In the genomic region with DNA sequence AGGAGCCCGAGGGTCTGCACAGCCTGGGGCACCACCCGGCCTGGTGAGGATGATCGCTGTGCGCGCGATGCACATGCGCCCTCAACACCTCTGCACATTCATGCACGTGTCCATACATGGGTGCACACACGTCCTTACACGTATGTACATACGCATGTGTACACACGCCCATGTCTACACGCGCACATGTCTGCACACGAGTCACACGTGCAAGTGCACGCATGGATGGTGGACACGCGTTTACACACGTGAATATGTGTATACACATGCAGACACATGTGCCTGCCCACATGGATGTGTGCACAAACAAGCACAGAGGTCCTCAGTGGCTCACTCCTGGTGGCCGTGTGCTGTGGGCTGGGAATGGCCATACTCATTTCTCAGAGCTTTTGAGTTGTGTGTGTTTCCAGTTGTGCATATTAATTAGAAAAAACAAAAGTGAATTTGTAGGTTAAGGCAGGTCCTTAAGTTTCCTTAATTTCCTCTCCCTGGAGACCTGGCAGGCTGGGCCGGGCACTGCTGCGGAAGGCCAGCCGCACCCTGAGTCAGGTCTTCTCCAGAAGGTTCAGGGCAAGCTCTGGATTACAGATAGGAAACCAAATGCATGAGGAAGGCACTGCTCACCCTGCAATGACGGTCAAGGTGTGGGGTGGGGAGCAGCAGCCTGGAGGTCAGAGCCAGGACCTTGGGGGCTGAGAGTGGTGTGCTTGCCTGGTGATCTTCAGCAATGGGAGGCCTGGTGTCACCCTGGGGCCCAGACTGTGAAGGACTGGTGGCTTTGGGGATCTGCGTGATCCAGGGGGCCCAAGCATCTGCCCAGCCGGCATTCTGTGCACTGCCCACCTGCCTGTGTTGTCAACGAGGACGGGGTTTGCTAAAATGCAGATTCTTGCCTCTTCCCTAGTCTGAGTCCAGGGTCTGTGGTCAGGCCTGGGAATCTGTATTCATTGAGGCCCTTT, we compare ENCODE assay signal across 1 cellular context.
TF ChIP-seq lines count a peak whose summit lies in the region.

No MANE protein-coding gene starts in this region.

TF ChIP-seq in HCT116, 20 proteins besides CTCF, POLR2A, EP300 and RAD21 (continued from another document):
- TF ChIP-seq, protein P1, sequence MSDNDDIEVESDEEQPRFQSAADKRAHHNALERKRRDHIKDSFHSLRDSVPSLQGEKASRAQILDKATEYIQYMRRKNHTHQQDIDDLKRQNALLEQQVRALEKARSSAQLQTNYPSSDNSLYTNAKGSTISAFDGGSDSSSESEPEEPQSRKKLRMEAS (IDR thresholded peaks at IDR 0.05), result no peak
- TF ChIP-seq EZH2 (IDR thresholded peaks at IDR 0.05) (no peak), SP1 (IDR thresholded peaks at IDR 0.05; ENCODE audit: low read depth) (no peak), EGR1 (IDR thresholded peaks at IDR 0.05; ENCODE audit: low read depth) (no peak), ZFX (IDR thresholded peaks at IDR 0.05) (no peak), CEBPB (IDR thresholded peaks at IDR 0.05; ENCODE audit: low read depth) (no peak), ZNF274 (IDR thresholded peaks at IDR 0.05; ENCODE audit: low read depth, low read length) (no peak), ELF1 (IDR thresholded peaks at IDR 0.05; ENCODE audit: borderline replicate concordance, low read depth) (no peak), CBX3 (IDR thresholded peaks at IDR 0.05; ENCODE audit: low read depth) (no peak), JUND (IDR thresholded peaks at IDR 0.05) (no peak), EZH2phosphoT487 (IDR thresholded peaks at IDR 0.05; ENCODE audit: borderline replicate concordance) (no peak)
- TF ChIP-seq, protein P2, sequence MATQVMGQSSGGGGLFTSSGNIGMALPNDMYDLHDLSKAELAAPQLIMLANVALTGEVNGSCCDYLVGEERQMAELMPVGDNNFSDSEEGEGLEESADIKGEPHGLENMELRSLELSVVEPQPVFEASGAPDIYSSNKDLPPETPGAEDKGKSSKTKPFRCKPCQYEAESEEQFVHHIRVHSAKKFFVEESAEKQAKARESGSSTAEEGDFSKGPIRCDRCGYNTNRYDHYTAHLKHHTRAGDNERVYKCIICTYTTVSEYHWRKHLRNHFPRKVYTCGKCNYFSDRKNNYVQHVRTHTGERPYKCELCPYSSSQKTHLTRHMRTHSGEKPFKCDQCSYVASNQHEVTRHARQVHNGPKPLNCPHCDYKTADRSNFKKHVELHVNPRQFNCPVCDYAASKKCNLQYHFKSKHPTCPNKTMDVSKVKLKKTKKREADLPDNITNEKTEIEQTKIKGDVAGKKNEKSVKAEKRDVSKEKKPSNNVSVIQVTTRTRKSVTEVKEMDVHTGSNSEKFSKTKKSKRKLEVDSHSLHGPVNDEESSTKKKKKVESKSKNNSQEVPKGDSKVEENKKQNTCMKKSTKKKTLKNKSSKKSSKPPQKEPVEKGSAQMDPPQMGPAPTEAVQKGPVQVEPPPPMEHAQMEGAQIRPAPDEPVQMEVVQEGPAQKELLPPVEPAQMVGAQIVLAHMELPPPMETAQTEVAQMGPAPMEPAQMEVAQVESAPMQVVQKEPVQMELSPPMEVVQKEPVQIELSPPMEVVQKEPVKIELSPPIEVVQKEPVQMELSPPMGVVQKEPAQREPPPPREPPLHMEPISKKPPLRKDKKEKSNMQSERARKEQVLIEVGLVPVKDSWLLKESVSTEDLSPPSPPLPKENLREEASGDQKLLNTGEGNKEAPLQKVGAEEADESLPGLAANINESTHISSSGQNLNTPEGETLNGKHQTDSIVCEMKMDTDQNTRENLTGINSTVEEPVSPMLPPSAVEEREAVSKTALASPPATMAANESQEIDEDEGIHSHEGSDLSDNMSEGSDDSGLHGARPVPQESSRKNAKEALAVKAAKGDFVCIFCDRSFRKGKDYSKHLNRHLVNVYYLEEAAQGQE (IDR thresholded peaks at IDR 0.05; ENCODE audit: low read depth), result no peak
